In genomic region chr3:34973586-34973985, GRCh38 we compare ENCODE assay signal across 9 cellular contexts.
"Had no signal": no experiment of that assay in that cellular context is flagged by ENCODE, and none has a peak within 500 bp of the region (broad histone marks: within the 10 kb centered on the region; RNA-seq: fewer than 3 reads in every experiment).

No MANE protein-coding gene starts in this region.

- DNase-seq: GM23248, GOT3, H7, H9, HCEC 1CT, HFFc6 had no signal

- H3K4me1 ChIP-seq: HAP-1 had no signal

- H3K36me3 ChIP-seq: HAP-1 had no signal

- H3K9me3 ChIP-seq: HAP-1 had no signal

- H3K4me2 ChIP-seq: GM23338 had no signal

- H3K9ac ChIP-seq: GM23248 had no signal

- H3K4me3 ChIP-seq: GM23248, GM23338, HAP-1 had no signal

- ATAC-seq: GM23338, HCT116 had no signal

- H3K27ac ChIP-seq: GM23248 had no signal

- H2AFZ ChIP-seq: GM23248, GM23338 had no signal
